ENCODE assay signal across 26 cellular contexts in genomic region chr3:197040679-197041078, GRCh38. TPM values are rescaled to one million over a fixed set of nuclear protein-coding genes. Genes with fewer than 3 reads are reported as not detected.
A peak's percentile ranks its signal among the peaks of the same experiment; 100 is the strongest.
DNase-seq lines count a peak whose midpoint lies in the region; ATAC-seq, FAIRE-seq and TF ChIP-seq lines count a peak whose summit lies in the region.
"Had no signal": no experiment of that assay in that cellular context is flagged by ENCODE, and none has a peak within 500 bp of the region (broad histone marks: within the 10 kb centered on the region; RNA-seq: fewer than 3 reads in every experiment).

No MANE protein-coding gene starts in this region.

- H3K4me3 ChIP-seq in heart left ventricle (no peak overlapping the region), left ventricle myocardium inferior (no peak overlapping the region), coronary artery (no peak overlapping the region)
- H3K4me3 ChIP-seq: A549; BLaER1 treated with 17β-estradiol and CSF1 and Interleukin-3, amounts not matched to agents 10 nM and 100 nM; GM12878; GM23338 had no signal

- DNase-seq in heart left ventricle (no peak), left ventricle myocardium inferior (no peak), GM12891 (ENCODE audit: insufficient read length, low spot score) (no peak), NCI-H526 (lab: John Stamatoyannopoulos, UW) (peak; percentile 80 to 86), caudate nucleus (lab: John Stamatoyannopoulos, UW) (peak in 3 of 61 donors; percentile 19 to 25 (median 20)), MV-4-11 (lab: John Stamatoyannopoulos, UW) (no peak), coronary artery (ENCODE audit: low spot score) (no peak)
- DNase-seq: 8988T; ACHN; AML-193; BE2C; CD4-positive, alpha-beta T cell; CD8-positive, alpha-beta memory T cell; DMS 273 treated with DMSO at 0.1 percent for 48 hours; DMS79; EL; GDM1; H9 had no signal

- no peaks in the 10 kb centered on the region for H3K9me3 ChIP-seq in heart left ventricle
- H3K9me3 ChIP-seq in left ventricle myocardium inferior (replicated peaks), result no peaks in the 10 kb centered on the region
- H3K9me3 ChIP-seq: A549; BE2C; BLaER1 treated with 17β-estradiol and CSF1 and Interleukin-3, amounts not matched to agents 10 nM and 100 nM had no signal

- TF ChIP-seq CTCF in heart left ventricle (IDR thresholded peaks at IDR 0.05) (peak in 1 of 12 donors; percentile 12), left ventricle myocardium inferior (IDR thresholded peaks at IDR 0.05; ENCODE audit: borderline replicate concordance) (no peak), coronary artery (IDR thresholded peaks at IDR 0.05) (no peak)

- ATAC-seq in heart left ventricle (peak; percentile 50 to 75 (median 66)), HG03571 (IDR thresholded peaks at IDR 0.05; ENCODE audit: unreplicated experiment) (no peak)
- ATAC-seq: A549, GM12878, GM23338, HCT116 had no signal

- FAIRE-seq in GM12891 (lab: Jason Lieb, UNC), result peak; percentile 59
- FAIRE-seq: A549, D721Med, GM12878, GM18507 had no signal

- H3K4me1 ChIP-seq in heart left ventricle (peaks cover 0 to 8% (median 0%) of the 10 kb centered on the region in 12 donors), left ventricle myocardium inferior (peaks cover 6% of the 10 kb centered on the region)
- H3K4me1 ChIP-seq: A549, BE2C had no signal

- intact Hi-C loops in heart left ventricle (cut with DNase I) (no loop called here), left ventricle myocardium inferior (cut with micrococcal nuclease) (no loop called here)

- no peaks in the 10 kb centered on the region for H3K27me3 ChIP-seq in heart left ventricle
- H3K27me3 ChIP-seq in left ventricle myocardium inferior (ENCODE audit: low read depth), result no peaks in the 10 kb centered on the region
- H3K27me3 ChIP-seq: BE2C; BLaER1 treated with 17β-estradiol and CSF1 and Interleukin-3, amounts not matched to agents 10 nM and 100 nM had no signal

- H3K27ac ChIP-seq in heart left ventricle (no peak overlapping the region), left ventricle myocardium inferior (replicated peaks) (no peak overlapping the region), caudate nucleus (ENCODE audit: low read depth, low read length) (peak overlapping the region; percentile 18), coronary artery (no peak overlapping the region)
- H3K27ac ChIP-seq: A549; BLaER1 treated with 17β-estradiol and CSF1 and Interleukin-3, amounts not matched to agents 10 nM and 100 nM had no signal

- peaks cover 0 to 38% (median 21%) of the 10 kb centered on the region in 9 donors for H3K36me3 ChIP-seq in heart left ventricle
- H3K36me3 ChIP-seq in left ventricle myocardium inferior, result peaks cover 20% of the 10 kb centered on the region

- TF ChIP-seq POLR2A in heart left ventricle (IDR thresholded peaks at IDR 0.05), result no peak
- TF ChIP-seq POLR2A in GM12891 (IDR thresholded peaks at IDR 0.05; ENCODE audit: low read depth, low read length), result no peak

- WGBS in heart left ventricle, 4 donors, result 36 to 58% (median 52%) methylated on average over 4 of the region's 4 CpGs

TF ChIP-seq in GM12891, 5 proteins besides CTCF, POLR2A, EP300 and RAD21:
- no peak for TF ChIP-seq PAX5 (IDR thresholded peaks at IDR 0.05; ENCODE audit: insufficient read depth, low read length, severe bottlenecking)
- no peak for TF ChIP-seq TAF1 (IDR thresholded peaks at IDR 0.05; ENCODE audit: low read depth, low read length)
- TF ChIP-seq POU2F2 (IDR thresholded peaks at IDR 0.05; ENCODE audit: low read depth, low read length), result no peak
- TF ChIP-seq SPI1 (IDR thresholded peaks at IDR 0.05; ENCODE audit: low read depth, low read length), result no peak
- no peak for TF ChIP-seq POLR2AphosphoS5 (IDR thresholded peaks at IDR 0.05; ENCODE audit: low read depth, low read length)

RNA-seq across cellular contexts. Expression of gene MELTF, which starts 11.1 kb away (rescaled TPM):
- total RNA-seq in heart left ventricle (10 to 100 TPM in 6 of 9 donors, 1 to 10 TPM in 3; 4.9 to 43.8 (median 10.3) TPM), left ventricle myocardium inferior (9.6 TPM)
- 10 to 100 TPM in 1 of 2 donors, 1 to 10 TPM in 1; 7.5 to 72.6 TPM for polyA plus RNA-seq in heart left ventricle
- polyA plus RNA-seq in GM12891 (2012; ENCODE audit: low read depth, missing spikeins), result 17.5 TPM

Comparison
In these comparisons a context has a peak if more than half of its experiments do, and no peak if none do; other contexts are left out.
1. DNase-seq: peak in NCI-H526 (2 of 2); none in heart left ventricle (0 of 5), left ventricle myocardium inferior (single experiment), GM12891 (single experiment), MV-4-11 (single experiment) and coronary artery (single experiment).